Comparison of ENCODE assay signal across 8 cellular contexts in genomic region chr4:2412885-2413716, GRCh38.
A peak's percentile ranks its signal among the peaks of the same experiment; 100 is the strongest.
DNase-seq lines count a peak whose midpoint lies in the region; ATAC-seq and TF ChIP-seq lines count a peak whose summit lies in the region.

No MANE protein-coding gene starts in this region.

- H3K27me3 ChIP-seq in OCI-LY1 (ENCODE audit: insufficient read depth, low read length) = no peaks in the 10 kb centered on the region
- peaks cover 29 to 45% of the 10 kb centered on the region in 2 donors for H3K27me3 ChIP-seq in muscle layer of colon (ENCODE audit: control insufficient read depth in 1 of 2, insufficient read depth in 2 of 2, low read length in 2 of 2)

- ATAC-seq in HG03469 (IDR thresholded peaks at IDR 0.05; ENCODE audit: unreplicated experiment) = peak; percentile 33

- no peak overlapping the region for H3K9ac ChIP-seq in OCI-LY1 (ENCODE audit: low read length)
- no peak overlapping the region for H3K9ac ChIP-seq in muscle layer of colon (ENCODE audit: low read length)

- H3K36me3 ChIP-seq in OCI-LY1 (ENCODE audit: insufficient read depth, low read length) = no peaks in the 10 kb centered on the region
- no peaks in the 10 kb centered on the region for H3K36me3 ChIP-seq in muscle layer of colon (ENCODE audit: insufficient read depth, low read length)

- H3K9me3 ChIP-seq in OCI-LY1 (ENCODE audit: low read length) = no peaks in the 10 kb centered on the region
- no peaks in the 10 kb centered on the region for H3K9me3 ChIP-seq in muscle layer of colon (ENCODE audit: low read length)

- H3K79me2 ChIP-seq in OCI-LY1 (ENCODE audit: insufficient read depth, low read length) = no peaks in the 10 kb centered on the region

- no peaks in the 10 kb centered on the region for H3F3A ChIP-seq in OCI-LY1 (ENCODE audit: insufficient read depth, low read length)

- no peaks in the 10 kb centered on the region for H3K9me2 ChIP-seq in OCI-LY1 (ENCODE audit: low read depth, low read length)

- TF ChIP-seq POLR2A in GM19193 (IDR thresholded peaks at IDR 0.05; ENCODE audit: extremely low read depth, insufficient read depth, insufficient read length) (peak; percentile 49), erythroblast (IDR thresholded peaks at IDR 0.05; ENCODE audit: low read length) (peak; percentile 38)

- H2AFZ ChIP-seq in OCI-LY1 (ENCODE audit: low read length) = no peak overlapping the region

- H3K4me1 ChIP-seq in OCI-LY1 (ENCODE audit: insufficient read depth, low read length, severe bottlenecking) = peaks cover 7% of the 10 kb centered on the region
- H3K4me1 ChIP-seq in muscle layer of colon (ENCODE audit: insufficient read depth, low read length) = peaks cover 15% of the 10 kb centered on the region

- H3K4me3 ChIP-seq in OCI-LY1 (ENCODE audit: low read depth, low read length, poor library complexity, severe bottlenecking) = no peak overlapping the region
- peak overlapping the region; percentile 3 to 28 for H3K4me3 ChIP-seq in muscle layer of colon (ENCODE audit: low read depth in 1 of 2, low read length in 2 of 2)

- no peaks in the 10 kb centered on the region for H4K20me1 ChIP-seq in OCI-LY1 (ENCODE audit: insufficient read depth, low read length)

- H3K27ac ChIP-seq in OCI-LY1 (ENCODE audit: low read depth, low read length, poor library complexity, severe bottlenecking) = no peak overlapping the region
- peak overlapping the region; percentile 17 for H3K27ac ChIP-seq in muscle layer of colon (ENCODE audit: low read depth, low read length)

- no peak for TF ChIP-seq CTCF in OCI-LY1 (IDR thresholded peaks at IDR 0.05; ENCODE audit: low read length)

- peak; percentile 95 for DNase-seq in CD1c-positive myeloid dendritic cell (ENCODE audit: extremely low spot score)
- peak; percentile 61 for DNase-seq in activated T-cell treated with anti-CD3 and anti-CD28 coated beads for 4 hours
- DNase-seq in erythroblast (lab: John Stamatoyannopoulos, UW) = peak; percentile 62 to 77
- peak; percentile 89 for DNase-seq in stimulated activated CD8-positive, alpha-beta memory T cell treated with anti-CD3 and anti-CD28 coated beads, Interleukin-4, amount 100 ng/mL, for 48 hours

- 0 out of 2 replicates have a peak overlapping the region, but pooled peaks have one; percentile 29 for H3K4me2 ChIP-seq in OCI-LY1 (ENCODE audit: low read length)
